In the genomic region with DNA sequence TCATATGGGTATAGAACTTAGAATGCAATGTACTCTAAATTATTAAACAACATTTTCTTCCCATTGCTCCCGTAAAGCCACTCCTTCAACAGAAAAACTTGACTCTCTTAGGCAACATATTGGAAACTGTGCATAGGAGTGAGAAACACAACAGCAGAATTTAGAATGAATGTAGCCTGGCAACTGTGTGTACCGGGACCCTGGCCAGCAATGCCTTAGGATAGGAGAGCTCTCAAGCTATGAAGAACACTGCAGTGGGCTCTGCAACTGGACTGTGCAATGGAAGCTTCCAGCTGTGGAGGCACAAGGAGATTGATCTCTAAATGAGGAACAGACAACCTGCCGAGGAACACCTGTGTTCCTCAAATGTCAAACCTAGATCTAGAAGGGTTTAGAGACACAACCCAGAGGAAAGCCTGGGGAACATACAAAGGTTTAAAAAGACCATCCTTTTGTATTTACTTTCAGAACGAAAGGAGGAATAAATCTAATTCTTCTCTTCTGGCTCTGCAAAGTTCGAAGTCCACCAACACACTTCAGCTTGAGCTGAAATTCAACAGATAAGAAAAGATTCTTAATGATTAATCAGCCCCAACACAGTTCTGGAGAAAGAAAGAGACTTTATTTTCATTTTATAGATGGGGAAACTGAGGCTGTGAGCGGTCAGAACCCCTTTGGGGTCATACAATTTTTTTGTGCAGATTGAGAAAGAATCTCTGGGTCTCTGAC, we compare ENCODE assay signal across 26 cellular contexts. TPM values are rescaled to one million over a fixed set of nuclear protein-coding genes. Genes with fewer than 3 reads are reported as not detected.
DNase-seq lines count a peak whose midpoint lies in the region; ATAC-seq and TF ChIP-seq lines count a peak whose summit lies in the region.
"Had no signal": no experiment of that assay in that cellular context is flagged by ENCODE, and none has a peak within 500 bp of the region (broad histone marks: within the 10 kb centered on the region; RNA-seq: fewer than 3 reads in every experiment).

No MANE protein-coding gene starts in this region.

- no peaks in the 10 kb centered on the region for H3K27me3 ChIP-seq in heart left ventricle
- no peaks in the 10 kb centered on the region for H3K27me3 ChIP-seq in right lobe of liver
- H3K27me3 ChIP-seq: BLaER1, esophagus muscularis mucosa, tibial artery had no signal

- H3K4me1 Mint-ChIP-seq in effector memory CD8-positive, alpha-beta T cell (ENCODE audit: low read depth in 2 of 2): no peaks in the 10 kb centered on the region
- H3K4me1 Mint-ChIP-seq: activated naive CD8-positive, alpha-beta T cell treated with anti-CD3 and anti-CD28 coated beads, Interleukin-2, amount 10 ng/mL, durations not matched to agents 7 days and 5 days had no signal

- 74 to 82% (median 76%) methylated on average over 6 of the region's 6 CpGs for WGBS in heart left ventricle, 4 donors
- 39% methylated on average over 6 of the region's 6 CpGs for WGBS in right lobe of liver (ENCODE audit: insufficient coverage, low coverage, low lambda C conversion rate, missing lambda C conversion rate)

- TF ChIP-seq CTCF in heart left ventricle (IDR thresholded peaks at IDR 0.05): no peak
- TF ChIP-seq CTCF in right lobe of liver (IDR thresholded peaks at IDR 0.05): no peak

- TF ChIP-seq POLR2A in heart left ventricle (IDR thresholded peaks at IDR 0.05): no peak
- no peak for TF ChIP-seq POLR2A in right lobe of liver (IDR thresholded peaks at IDR 0.05)

- intact Hi-C loops in Right ventricle myocardium inferior (cut with DNase I): no loop called here
- intact Hi-C loops in cardiac septum (cut with DNase I): no loop called here
- intact Hi-C loops in heart left ventricle (cut with DNase I): loop anchor here in 1 of 10 donors (5.0 kb wide), 1 partner anchor 50 kb away; a partner anchor contains a TSS
- intact Hi-C loops in right lobe of liver (cut with DNase I): no loop called here

- H3K27ac ChIP-seq in heart left ventricle (no peak overlapping the region), right lobe of liver (no peak overlapping the region)
- H3K27ac ChIP-seq: BLaER1, esophagus muscularis mucosa, spleen, tibial artery had no signal

- POLR2A ChIA-PET in HEK293T (lab: Yijun Ruan, JAX): no interaction called here

- no peak overlapping the region for H3K4me3 Mint-ChIP-seq in effector memory CD8-positive, alpha-beta T cell
- H3K4me3 Mint-ChIP-seq: activated naive CD8-positive, alpha-beta T cell treated with anti-CD3 and anti-CD28 coated beads, Interleukin-2, amount 10 ng/mL, durations not matched to agents 7 days and 5 days; stimulated activated naive CD8-positive, alpha-beta T cell treated with anti-CD3 and anti-CD28 coated beads, Interleukin-15, Interleukin-2, amounts not matched to agents 100 ng/mL and 50 ng/mL, for 24 hours; T-helper 2 cell treated with Interferon-gamma antibody and Interleukin-4, amounts not matched to agents 5 μg/mL and 100 μg/mL, for 36 hours had no signal

- H3K36me3 ChIP-seq in heart left ventricle: no peaks in the 10 kb centered on the region
- no peaks in the 10 kb centered on the region for H3K36me3 ChIP-seq in right lobe of liver
- H3K36me3 ChIP-seq: BLaER1, esophagus muscularis mucosa, spleen, tibial artery had no signal

- no peaks in the 10 kb centered on the region for H3K36me3 Mint-ChIP-seq in effector memory CD8-positive, alpha-beta T cell (ENCODE audit: insufficient read depth)
- H3K36me3 Mint-ChIP-seq: activated naive CD8-positive, alpha-beta T cell treated with anti-CD3 and anti-CD28 coated beads, Interleukin-2, amount 10 ng/mL, durations not matched to agents 7 days and 5 days had no signal

- no peak overlapping the region for H3K4me3 ChIP-seq in heart left ventricle
- no peak overlapping the region for H3K4me3 ChIP-seq in right lobe of liver
- H3K4me3 ChIP-seq: BLaER1, esophagus muscularis mucosa, spleen, tibial artery had no signal

- no peaks in the 10 kb centered on the region for H3K9me3 Mint-ChIP-seq in effector memory CD8-positive, alpha-beta T cell
- H3K9me3 Mint-ChIP-seq: activated naive CD8-positive, alpha-beta T cell treated with anti-CD3 and anti-CD28 coated beads, Interleukin-2, amount 10 ng/mL, durations not matched to agents 7 days and 5 days; stimulated activated naive CD8-positive, alpha-beta T cell treated with anti-CD3 and anti-CD28 coated beads, Interleukin-15, Interleukin-2, amounts not matched to agents 100 ng/mL and 50 ng/mL, for 24 hours; T-helper 2 cell treated with Interferon-gamma antibody and Interleukin-4, amounts not matched to agents 5 μg/mL and 100 μg/mL, for 36 hours had no signal

- CTCF ChIA-PET in HEK293T (lab: Yijun Ruan, JAX): no interaction called here

- no peak overlapping the region for H3K27ac Mint-ChIP-seq in effector memory CD8-positive, alpha-beta T cell
- H3K27ac Mint-ChIP-seq: activated naive CD8-positive, alpha-beta T cell treated with anti-CD3 and anti-CD28 coated beads, Interleukin-2, amount 10 ng/mL, durations not matched to agents 7 days and 5 days; stimulated activated naive CD8-positive, alpha-beta T cell treated with anti-CD3 and anti-CD28 coated beads, Interleukin-15, Interleukin-2, amounts not matched to agents 100 ng/mL and 50 ng/mL, for 24 hours; T-helper 2 cell treated with Interferon-gamma antibody and Interleukin-4, amounts not matched to agents 5 μg/mL and 100 μg/mL, for 36 hours had no signal

- no peaks in the 10 kb centered on the region for H3K9me3 ChIP-seq in heart left ventricle
- H3K9me3 ChIP-seq in right lobe of liver: no peaks in the 10 kb centered on the region
- H3K9me3 ChIP-seq: BLaER1, esophagus muscularis mucosa, spleen, tibial artery had no signal

- H3K27me3 Mint-ChIP-seq in effector memory CD8-positive, alpha-beta T cell: peaks cover 44 to 65% of the 10 kb centered on the region in 2 donors

- DNase-seq in Right ventricle myocardium inferior (ENCODE audit: missing footprints) (peak; percentile 73), cardiac septum (ENCODE audit: low spot score) (no peak), heart left ventricle (peak in 4 of 5 donors; percentile 42 to 73 (median 49)), right lobe of liver (no peak), H4 (ENCODE audit: low spot score) (no peak), HEK293T (ENCODE audit: extremely low spot score) (no peak)
- no peak for DNase-seq in stimulated activated CD8-positive, alpha-beta memory T cell treated with anti-CD3 and anti-CD28 coated beads, Interleukin-4, amount 100 ng/mL, for 48 hours
- DNase-seq in effector memory CD8-positive, alpha-beta T cell: no peak
- DNase-seq: activated CD4-positive, alpha-beta T cell treated with anti-CD3 and anti-CD28 coated beads, Interleukin-2, amount 50 U/mL, for 4 hours; activated CD8-positive, alpha-beta memory T cell treated with anti-CD3 and anti-CD28 coated beads, Interleukin-2, amount 50 U/mL, for 48 hours; activated effector memory CD4-positive, alpha-beta T cell treated with Interleukin-2 at 50 U/mL for 16 hours; activated naive CD8-positive, alpha-beta T cell treated with anti-CD3 and anti-CD28 coated beads, Interleukin-2, amount 10 ng/mL, durations not matched to agents 7 days and 5 days; COR-L47; effector memory CD4-positive, alpha-beta T cell; glutamatergic neuron; GOT3; NCI-H2171; NCI-H524; RPMI8226; spleen; stimulated activated CD4-positive, alpha-beta T cell treated with anti-CD3 and anti-CD28 coated beads, Interleukin-4, amount 100 ng/mL, for 24 hours had no signal

- H3K4me1 ChIP-seq in heart left ventricle (peaks cover 0 to 40% (median 8%) of the 10 kb centered on the region in 12 donors), right lobe of liver (peaks cover 0 to 18% (median 2%) of the 10 kb centered on the region in 4 donors)

- peak; percentile 83 for ATAC-seq in Right ventricle myocardium inferior
- peak; percentile 85 to 93 (median 88) for ATAC-seq in heart left ventricle
- ATAC-seq in right lobe of liver: peak; percentile 37 to 53 (median 48)
- no peak for ATAC-seq in effector memory CD8-positive, alpha-beta T cell (replicated peaks)

TF ChIP-seq in HEK293T, 16 proteins besides CTCF, POLR2A, EP300 and RAD21:
- TF ChIP-seq BHLHE40 (IDR thresholded peaks at IDR 0.05; ENCODE audit: borderline replicate concordance): no peak
- no peak for TF ChIP-seq NFRKB (IDR thresholded peaks at IDR 0.05)
- TF ChIP-seq SP1 (IDR thresholded peaks at IDR 0.05): no peak
- no peak for TF ChIP-seq FOXA1 (IDR thresholded peaks at IDR 0.05)
- no peak for TF ChIP-seq FOXM1 (IDR thresholded peaks at IDR 0.05; ENCODE audit: borderline replicate concordance)
- no peak for TF ChIP-seq ZNF384 (IDR thresholded peaks at IDR 0.05)
- TF ChIP-seq, protein P1, sequence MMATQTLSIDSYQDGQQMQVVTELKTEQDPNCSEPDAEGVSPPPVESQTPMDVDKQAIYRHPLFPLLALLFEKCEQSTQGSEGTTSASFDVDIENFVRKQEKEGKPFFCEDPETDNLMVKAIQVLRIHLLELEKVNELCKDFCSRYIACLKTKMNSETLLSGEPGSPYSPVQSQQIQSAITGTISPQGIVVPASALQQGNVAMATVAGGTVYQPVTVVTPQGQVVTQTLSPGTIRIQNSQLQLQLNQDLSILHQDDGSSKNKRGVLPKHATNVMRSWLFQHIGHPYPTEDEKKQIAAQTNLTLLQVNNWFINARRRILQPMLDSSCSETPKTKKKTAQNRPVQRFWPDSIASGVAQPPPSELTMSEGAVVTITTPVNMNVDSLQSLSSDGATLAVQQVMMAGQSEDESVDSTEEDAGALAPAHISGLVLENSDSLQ (IDR thresholded peaks at IDR 0.05): no peak

RNA-seq across cellular contexts. Expression of a gene that starts 51.5 kb away (rescaled TPM):
- total RNA-seq in Right ventricle myocardium inferior: 23.7 TPM
- total RNA-seq in cardiac septum: 21.3 TPM
- total RNA-seq in heart left ventricle: 10 to 100 TPM; 19.3 to 35.0 (median 25.7) TPM
- polyA plus RNA-seq in heart left ventricle: 10 to 100 TPM in 1 of 2 donors, 1 to 10 TPM in 1; 7.1 to 18.2 TPM
- total RNA-seq in right lobe of liver: 10 to 100 TPM in 2 of 6 experiments, 1 to 10 TPM in 4; 6.3 to 16.5 (median 9.6) TPM
- total RNA-seq in H4 (2014; rRNA removed; shearing (Covaris generic)): 15.3 and 21.3 TPM in 2 replicates

Comparison
In these comparisons a context has a peak if more than half of its experiments do, and no peak if none do; other contexts are left out.
1. DNase-seq: peak in Right ventricle myocardium inferior (single experiment) and heart left ventricle (4 of 5); none in cardiac septum (single experiment), right lobe of liver (0 of 3), stimulated activated CD8-positive, alpha-beta memory T cell treated with anti-CD3 and anti-CD28 coated beads, Interleukin-4, amount 100 ng/mL, for 48 hours (single experiment), H4 (single experiment), effector memory CD8-positive, alpha-beta T cell (0 of 3) and HEK293T (single experiment).